Comparison of ENCODE assay signal across 1 cellular context in genomic region chr20:45921618-45922189, GRCh38.
A peak's percentile ranks its signal among the peaks of the same experiment; 100 is the strongest.
TF ChIP-seq lines count a peak whose summit lies in the region.

No MANE protein-coding gene starts in this region.

TF ChIP-seq in HepG2, 621 proteins besides CTCF, POLR2A, EP300 and RAD21 (continued from another document and continues in another):
- TF ChIP-seq ZNF646 (CRISPR knock-in tag; IDR thresholded peaks at IDR 0.05) (no peak), BORCS8-MEF2B (CRISPR knock-in tag; IDR thresholded peaks at IDR 0.05) (no peak), EHMT2 (IDR thresholded peaks at IDR 0.05; ENCODE audit: borderline replicate concordance, low read depth, low read length) (no peak), SCMH1 (CRISPR knock-in tag; IDR thresholded peaks at IDR 0.05; ENCODE audit: borderline replicate concordance) (no peak), SRY (CRISPR knock-in tag; IDR thresholded peaks at IDR 0.05) (no peak), ZGPAT (CRISPR knock-in tag; IDR thresholded peaks at IDR 0.05) (no peak), MED1 (CRISPR knock-in tag; IDR thresholded peaks at IDR 0.05) (no peak), MEIS1 (CRISPR knock-in tag; IDR thresholded peaks at IDR 0.05; ENCODE audit: borderline replicate concordance) (peak; percentile 37; the same call in 1 of the 2 replicates), ETV5 (CRISPR knock-in tag; IDR thresholded peaks at IDR 0.05; ENCODE audit: borderline replicate concordance) (no peak), ZNF432 (CRISPR knock-in tag; IDR thresholded peaks at IDR 0.05; ENCODE audit: borderline replicate concordance) (no peak), ZNF138 (CRISPR knock-in tag; IDR thresholded peaks at IDR 0.05; ENCODE audit: low read depth) (no peak), RELA (CRISPR knock-in tag; IDR thresholded peaks at IDR 0.05) (no peak), ZNF609 (CRISPR knock-in tag; IDR thresholded peaks at IDR 0.05; ENCODE audit: borderline replicate concordance) (0 out of 2 replicates have a peak, but pooled peaks have one; percentile 39), RXRB (CRISPR knock-in tag; IDR thresholded peaks at IDR 0.05; ENCODE audit: borderline replicate concordance) (no peak), HNF4A (CRISPR knock-in tag; IDR thresholded peaks at IDR 0.05) (no peak), ZFP1 (CRISPR knock-in tag; IDR thresholded peaks at IDR 0.05) (no peak), ZNF782 (CRISPR knock-in tag; IDR thresholded peaks at IDR 0.05; ENCODE audit: borderline replicate concordance) (0 out of 2 replicates have a peak, but pooled peaks have one; percentile 41), THAP7 (CRISPR knock-in tag; IDR thresholded peaks at IDR 0.05) (no peak), ZNF17 (CRISPR knock-in tag; IDR thresholded peaks at IDR 0.05) (no peak), NR2C2 (CRISPR knock-in tag; IDR thresholded peaks at IDR 0.05; ENCODE audit: borderline replicate concordance) (0 out of 2 replicates have a peak, but pooled peaks have one; percentile 14), MED8 (CRISPR knock-in tag; IDR thresholded peaks at IDR 0.05; ENCODE audit: insufficient replicate concordance) (no peak), GATAD1 (CRISPR knock-in tag; IDR thresholded peaks at IDR 0.05) (no peak), ZNF441 (CRISPR knock-in tag; IDR thresholded peaks at IDR 0.05; ENCODE audit: borderline replicate concordance) (no peak), ZFYVE20 (CRISPR knock-in tag; IDR thresholded peaks at IDR 0.05; ENCODE audit: borderline replicate concordance, low read depth) (no peak), BRF2 (CRISPR knock-in tag; IDR thresholded peaks at IDR 0.05) (no peak), HDAC2 (CRISPR knock-in tag; IDR thresholded peaks at IDR 0.05) (no peak), ZMYM3 (CRISPR knock-in tag; IDR thresholded peaks at IDR 0.05) (no peak), BCLAF1 (IDR thresholded peaks at IDR 0.05) (no peak), ZNF816 (CRISPR knock-in tag; IDR thresholded peaks at IDR 0.05; ENCODE audit: borderline replicate concordance) (no peak), SKIL (CRISPR knock-in tag; IDR thresholded peaks at IDR 0.05; ENCODE audit: borderline replicate concordance) (no peak), KMT2B (CRISPR knock-in tag; IDR thresholded peaks at IDR 0.05) (no peak), ZNF709 (CRISPR knock-in tag; IDR thresholded peaks at IDR 0.05) (0 out of 2 replicates have a peak, but pooled peaks have one; percentile 28), ZBTB4 (CRISPR knock-in tag; IDR thresholded peaks at IDR 0.05; ENCODE audit: borderline replicate concordance) (no peak), FOSL2 (CRISPR knock-in tag; IDR thresholded peaks at IDR 0.05) (no peak), THAP11 (CRISPR knock-in tag; IDR thresholded peaks at IDR 0.05) (no peak), ZNF772 (CRISPR knock-in tag; IDR thresholded peaks at IDR 0.05) (no peak), JUN (CRISPR knock-in tag; IDR thresholded peaks at IDR 0.05) (no peak)
